ENCODE assay signal across 8 cellular contexts in genomic region chr10:30413996-30414576, GRCh38. TPM values are rescaled to one million over a fixed set of nuclear protein-coding genes. Genes with fewer than 3 reads are reported as not detected.
DNase-seq lines count a peak whose midpoint lies in the region; ATAC-seq and TF ChIP-seq lines count a peak whose summit lies in the region.

No MANE protein-coding gene starts in this region.

- TF ChIP-seq CTCF in DND-41 (IDR thresholded peaks at IDR 0.05; ENCODE audit: borderline replicate concordance, extremely low read depth, low read length, poor library complexity, severe bottlenecking): peak; percentile 88
- peak; percentile 72 to 97 (median 76) for TF ChIP-seq CTCF in right lobe of liver (IDR thresholded peaks at IDR 0.05)

- H3K4me2 ChIP-seq in DND-41 (ENCODE audit: insufficient read depth, low read length) (no peak overlapping the region), neuronal stem cell (ENCODE audit: insufficient read depth, low read length, poor library complexity, severe bottlenecking) (no peak overlapping the region)

- no peak overlapping the region for H4K91ac ChIP-seq in neuronal stem cell (ENCODE audit: low read depth, low read length, poor library complexity)

- H3K27me3 ChIP-seq in DND-41 (ENCODE audit: insufficient read depth, low read length, poor library complexity) (no peaks in the 10 kb centered on the region), right lobe of liver (no peaks in the 10 kb centered on the region), aorta (ENCODE audit: control insufficient read depth in 1 of 2, insufficient read depth in 2 of 2, low read length in 1 of 2) (no peaks in the 10 kb centered on the region), neuronal stem cell (ENCODE audit: control insufficient read depth in 3 of 3, insufficient read depth in 3 of 3, low read depth in 1 of 3, low read length in 3 of 3) (peaks cover 0 to 4% (median 0%) of the 10 kb centered on the region in 3 experiments)

- no peak overlapping the region for H3K4me3 ChIP-seq in DND-41 (ENCODE audit: low read depth in 1 of 2, low read length in 2 of 2)
- H3K4me3 ChIP-seq in right lobe of liver: no peak overlapping the region
- no peak overlapping the region for H3K4me3 ChIP-seq in aorta (ENCODE audit: low read length in 2 of 2)
- no peak overlapping the region for H3K4me3 ChIP-seq in neuronal stem cell (ENCODE audit: low read length in 2 of 2)

- H3K9me3 ChIP-seq in DND-41 (ENCODE audit: insufficient read depth, low read length, severe bottlenecking): no peaks in the 10 kb centered on the region
- H3K9me3 ChIP-seq in right lobe of liver: no peaks in the 10 kb centered on the region
- H3K9me3 ChIP-seq in aorta (ENCODE audit: control insufficient read depth, low read length): no peaks in the 10 kb centered on the region
- no peaks in the 10 kb centered on the region for H3K9me3 ChIP-seq in neuronal stem cell (replicated peaks in 1 of 2; ENCODE audit: control insufficient read depth in 2 of 2, insufficient read depth in 1 of 2, low read depth in 1 of 2, low read length in 2 of 2)

- H3K79me2 ChIP-seq in DND-41 (ENCODE audit: insufficient read depth, low read length): no peaks in the 10 kb centered on the region

- no peak overlapping the region for H2BK5ac ChIP-seq in neuronal stem cell (ENCODE audit: low read length)

- H2AFZ ChIP-seq in DND-41 (ENCODE audit: low read depth, low read length): no peak overlapping the region
- H2AFZ ChIP-seq in neuronal stem cell (ENCODE audit: low read length): no peak overlapping the region

- H3K36me3 ChIP-seq in DND-41 (ENCODE audit: insufficient read depth, low read length) (no peaks in the 10 kb centered on the region), right lobe of liver (no peaks in the 10 kb centered on the region), aorta (ENCODE audit: control insufficient read depth in 1 of 2, insufficient read depth in 2 of 2, low read length in 1 of 2) (no peaks in the 10 kb centered on the region), neuronal stem cell (replicated peaks in 1 of 2; ENCODE audit: control insufficient read depth in 2 of 2, insufficient read depth in 2 of 2, low read length in 2 of 2) (no peaks in the 10 kb centered on the region)

- H2BK120ac ChIP-seq in neuronal stem cell (ENCODE audit: low read depth, low read length): no peak overlapping the region

- H3K9ac ChIP-seq in DND-41 (ENCODE audit: low read depth, low read length) (no peak overlapping the region), neuronal stem cell (ENCODE audit: low read depth, low read length, poor library complexity) (no peak overlapping the region)

- no peak overlapping the region for H3K14ac ChIP-seq in neuronal stem cell (ENCODE audit: low read length)

- TF ChIP-seq POLR2A in right lobe of liver (IDR thresholded peaks at IDR 0.05): no peak

- H2AK5ac ChIP-seq in neuronal stem cell (ENCODE audit: low read depth, low read length): no peak overlapping the region

- no peak overlapping the region for H4K8ac ChIP-seq in neuronal stem cell (ENCODE audit: low read depth, low read length)

- no peak overlapping the region for H2BK12ac ChIP-seq in neuronal stem cell (ENCODE audit: low read length)

- no peak overlapping the region for H3K4ac ChIP-seq in neuronal stem cell (ENCODE audit: low read length)

- H3K27ac ChIP-seq in DND-41 (ENCODE audit: low read length) (no peak overlapping the region), right lobe of liver (no peak overlapping the region), aorta (ENCODE audit: low read depth in 1 of 2, low read length in 2 of 2) (no peak overlapping the region), neuronal stem cell (replicated peaks; ENCODE audit: low read length) (no peak overlapping the region)

- peaks cover 19% of the 10 kb centered on the region for H3K4me1 ChIP-seq in DND-41 (ENCODE audit: insufficient read depth, low read length)
- H3K4me1 ChIP-seq in right lobe of liver: no peaks in the 10 kb centered on the region
- no peaks in the 10 kb centered on the region for H3K4me1 ChIP-seq in aorta (ENCODE audit: control insufficient read depth in 1 of 2, insufficient read depth in 2 of 2, low read length in 2 of 2)
- peaks cover 0 to 5% of the 10 kb centered on the region in 2 donors for H3K4me1 ChIP-seq in neuronal stem cell (ENCODE audit: control insufficient read depth in 2 of 2, insufficient read depth in 1 of 2, low read depth in 1 of 2, low read length in 2 of 2)

- no peak overlapping the region for H2BK15ac ChIP-seq in neuronal stem cell (ENCODE audit: low read length)

- peak; percentile 45; the same call in 1 of the 3 replicates for ATAC-seq in DND-41 (ENCODE audit: insufficient read depth, low read depth)
- peak; percentile 35 for ATAC-seq in GM21825 (IDR thresholded peaks at IDR 0.05; ENCODE audit: unreplicated experiment)
- ATAC-seq in right lobe of liver: peak; percentile 92 to 98 (median 95)
- ATAC-seq in aorta (ENCODE audit: low FRiP score): peak; percentile 88

- no peak overlapping the region for H3K23ac ChIP-seq in neuronal stem cell (ENCODE audit: low read depth, low read length, poor library complexity)

- peak; percentile 45 for DNase-seq in DND-41
- DNase-seq in NCI-H774 (lab: John Stamatoyannopoulos, UW): peak; percentile 35
- DNase-seq in cerebellum (ENCODE audit: low spot score): peak; percentile 9
- no peak for DNase-seq in right lobe of liver
- DNase-seq in aorta: no peak
- no peak for DNase-seq in COR-L47 (lab: John Stamatoyannopoulos, UW)
- DNase-seq in neuronal stem cell (ENCODE audit: low spot score): no peak

- no peaks in the 10 kb centered on the region for H4K20me1 ChIP-seq in DND-41 (ENCODE audit: insufficient read depth, low read length)

- H3K18ac ChIP-seq in neuronal stem cell (ENCODE audit: low read length): no peak overlapping the region

- WGBS in right lobe of liver (ENCODE audit: insufficient coverage, low coverage, low lambda C conversion rate, missing lambda C conversion rate): 14% methylated on average over 3 of the region's 3 CpGs
- WGBS in aorta, 2 donors: 28 to 34% methylated on average over 3 of the region's 3 CpGs
- no CpG with 5 or more reads among the region's 3 CpGs for WGBS in neuronal stem cell (ENCODE audit: extremely low coverage in 2 of 2, insufficient read length in 2 of 2, insufficient replicate concordance in 1 of 2), 2 donors

- no peaks in the 10 kb centered on the region for H3K79me1 ChIP-seq in neuronal stem cell (ENCODE audit: low read depth, low read length)

- intact Hi-C loops in right lobe of liver (cut with DNase I): loop anchor here in 1 of 2 donors (5.0 kb wide), 1 partner anchor 178 kb away; no protein-coding TSS in a partner anchor
- intact Hi-C loops in aorta (cut with DNase I): loop anchor here (1.0 to 5.0 kb wide), 2 partner anchors 120 to 178 kb away; no protein-coding TSS in a partner anchor

RNA-seq across cellular contexts. Expression of gene MAP3K8, which starts 19.9 kb away (rescaled TPM):
- total RNA-seq in cerebellum: 3.8 TPM
- 10 to 100 TPM in 1 of 6 experiments, 1 to 10 TPM in 5; 3.1 to 21.9 (median 6.1) TPM for total RNA-seq in right lobe of liver
- 10 to 100 TPM; 80.3 to 85.4 TPM for total RNA-seq in aorta
- polyA plus RNA-seq in aorta: 10 to 100 TPM; 17.0 to 57.9 TPM
- polyA plus RNA-seq in neuronal stem cell (2013, experiment 1 of 2): 3.4 TPM
- 3.5 TPM for polyA plus RNA-seq in neuronal stem cell (2013, experiment 2 of 2)

Comparison
In these comparisons a context has a peak if more than half of its experiments do, and no peak if none do; other contexts are left out.
1. ATAC-seq: peak in every context shown above with its lines; median percentile 95 in right lobe of liver; 88 in aorta; 45 in DND-41; 35 in GM21825.
2. DNase-seq: peak in DND-41 (single experiment), NCI-H774 (single experiment) and cerebellum (single experiment); none in right lobe of liver (0 of 3), aorta (0 of 2), COR-L47 (single experiment) and neuronal stem cell (single experiment).